8 cellular contexts compared by ENCODE assay signal in the genomic region with DNA sequence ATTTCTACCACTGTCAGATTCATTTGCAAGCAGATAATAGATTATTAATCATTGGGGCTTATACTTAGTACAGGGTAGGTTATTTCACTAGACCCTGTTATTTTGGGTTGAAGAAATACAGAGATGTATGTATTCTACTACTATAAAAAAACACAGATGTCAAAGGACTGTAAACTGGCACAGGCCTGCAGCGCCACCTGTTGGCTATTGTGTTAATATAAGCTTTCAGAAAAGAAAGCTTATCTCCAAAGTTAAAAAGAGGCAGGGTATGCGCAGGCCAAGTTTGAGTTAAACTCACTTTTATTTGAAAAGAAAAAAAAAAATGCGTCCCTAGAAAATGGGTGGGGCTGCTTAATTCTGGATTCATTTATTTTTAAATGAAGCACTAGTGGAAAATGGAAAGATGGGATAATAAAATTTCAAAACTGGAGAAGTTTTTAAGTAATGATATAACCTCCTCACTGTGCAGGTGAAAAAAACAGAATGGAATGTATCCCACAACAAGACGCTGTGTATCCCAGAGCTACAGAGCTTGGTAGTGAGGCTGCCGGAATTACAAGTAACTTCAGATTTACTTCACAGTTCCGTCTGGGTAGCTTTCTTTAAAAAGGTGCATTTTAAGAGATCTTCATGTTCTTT.
DNase-seq lines count a peak whose midpoint lies in the region; ATAC-seq and TF ChIP-seq lines count a peak whose summit lies in the region.

No MANE protein-coding gene starts in this region.

- peak; percentile 63 for ATAC-seq in GM21529 (IDR thresholded peaks at IDR 0.05; ENCODE audit: unreplicated experiment)
- peak; percentile 31 for ATAC-seq in activated B cell treated with CpG ODN at 0.5 μM for 24 hours (ENCODE audit: low read depth)
- no peak for ATAC-seq in HG03108 (IDR thresholded peaks at IDR 0.05; ENCODE audit: unreplicated experiment)

- peaks cover 0 to 3% (median 0%) of the 10 kb centered on the region in 3 donors for H3K27me3 Mint-ChIP-seq in CD14-positive monocyte (ENCODE audit: low read depth in 3 of 3)
- H3K27me3 Mint-ChIP-seq in activated B cell treated with CpG ODN at 0.5 μM for 24 hours: no peaks in the 10 kb centered on the region

- POLR2A ChIA-PET in activated B cell treated with CpG ODN at 0.5 μM for 24 hours (lab: Charles Lee): interaction anchor here (1.1 kb wide), 1 partner anchor 494 kb away, joined by 4 read pairs; no protein-coding TSS in a partner anchor

- no peaks in the 10 kb centered on the region for H3K36me3 ChIP-seq in kidney epithelial cell (ENCODE audit: control insufficient read depth, insufficient read depth, low read length)

- H3K27ac Mint-ChIP-seq in CD14-positive monocyte: no peak overlapping the region
- no peak overlapping the region for H3K27ac Mint-ChIP-seq in activated B cell treated with CpG ODN at 0.5 μM for 24 hours

- H3K36me3 Mint-ChIP-seq in CD14-positive monocyte (no peaks in the 10 kb centered on the region), activated B cell treated with CpG ODN at 0.5 μM for 24 hours (ENCODE audit: low read depth) (no peaks in the 10 kb centered on the region)

- peak; percentile 57 for DNase-seq in CD14-positive monocyte (ENCODE audit: low spot score)
- peak; percentile 58 for DNase-seq in NCI-H146 (lab: John Stamatoyannopoulos, UW)
- DNase-seq in activated B cell treated with CpG ODN at 0.5 μM for 24 hours: peak; percentile 16
- DNase-seq in cardiac fibroblast (ENCODE audit: low read depth in 2 of 2): peak; percentile 76 to 77
- peak; percentile 5 for DNase-seq in kidney epithelial cell (ENCODE audit: low read depth)
- DNase-seq in stimulated activated CD4-positive, alpha-beta T cell treated with anti-CD3 and anti-CD28 coated beads, Interleukin-1b, Interleukin-23, amount 100 ng/mL, for 48 hours: peak; percentile 58

- H3K9me3 Mint-ChIP-seq in CD14-positive monocyte (peaks cover 0 to 3% (median 0%) of the 10 kb centered on the region in 7 donors), activated B cell treated with CpG ODN at 0.5 μM for 24 hours (no peaks in the 10 kb centered on the region)

- H3K27me3 ChIP-seq in kidney epithelial cell (ENCODE audit: control insufficient read depth, insufficient read depth, low read length): no peaks in the 10 kb centered on the region

- H3K4me1 Mint-ChIP-seq in CD14-positive monocyte (peaks cover 9% of the 10 kb centered on the region), activated B cell treated with CpG ODN at 0.5 μM for 24 hours (peaks cover 12% of the 10 kb centered on the region)

- TF ChIP-seq CTCF in CD14-positive monocyte (IDR thresholded peaks at IDR 0.05) (peak; percentile 96), activated B cell treated with CpG ODN at 0.5 μM for 24 hours (IDR thresholded peaks at IDR 0.05) (peak; percentile 73), cardiac fibroblast (IDR thresholded peaks at IDR 0.05; ENCODE audit: low read depth, low read length) (peak; percentile 71), kidney epithelial cell (IDR thresholded peaks at IDR 0.05; ENCODE audit: insufficient read depth, low read length, poor library complexity, severe bottlenecking) (peak; percentile 66)

- H3K4me3 ChIP-seq in cardiac fibroblast (replicated peaks in 1 of 2; ENCODE audit: low read depth in 2 of 2, low read length in 2 of 2): no peak overlapping the region
- no peak overlapping the region for H3K4me3 ChIP-seq in kidney epithelial cell (ENCODE audit: low read depth, low read length)

- H3K4me3 Mint-ChIP-seq in CD14-positive monocyte (no peak overlapping the region), activated B cell treated with CpG ODN at 0.5 μM for 24 hours (no peak overlapping the region)

- CTCF ChIA-PET in activated B cell treated with CpG ODN at 0.5 μM for 24 hours (lab: Charles Lee): interaction anchor here (0.6 to 4.5 kb wide), 38 partner anchors 11 to 1532 kb away, joined by 3 to 61 read pairs (median 5); no protein-coding TSS in a partner anchor

- intact Hi-C loops in CD14-positive monocyte (cut with micrococcal nuclease) (loop anchor here (5.0 to 10.0 kb wide), 3 partner anchors 84 to 187 kb away; no protein-coding TSS in a partner anchor), activated B cell treated with CpG ODN at 0.5 μM for 24 hours (cut with micrococcal nuclease) (loop anchor here (1.0 to 5.0 kb wide), 7 partner anchors 86 to 1722 kb away; no protein-coding TSS in a partner anchor)

Comparison
In these comparisons a context has a peak if more than half of its experiments do, and no peak if none do; other contexts are left out.
1. DNase-seq: peak in every context shown above with its lines; median percentile 76 in cardiac fibroblast; 58 in NCI-H146; 58 in stimulated activated CD4-positive, alpha-beta T cell treated with anti-CD3 and anti-CD28 coated beads, Interleukin-1b, Interleukin-23, amount 100 ng/mL, for 48 hours; 57 in CD14-positive monocyte; 16 in activated B cell treated with CpG ODN at 0.5 μM for 24 hours; 5 in kidney epithelial cell.